13 cellular contexts compared by ENCODE assay signal in genomic region chr1:208204779-208205178, GRCh38. TPM values are rescaled to one million over a fixed set of nuclear protein-coding genes. Genes with fewer than 3 reads are reported as not detected.
DNase-seq lines count a peak whose midpoint lies in the region; ATAC-seq, FAIRE-seq and TF ChIP-seq lines count a peak whose summit lies in the region.
"Had no signal": no experiment of that assay in that cellular context is flagged by ENCODE, and none has a peak within 500 bp of the region (broad histone marks: within the 10 kb centered on the region; RNA-seq: fewer than 3 reads in every experiment).

No MANE protein-coding gene starts in this region.

- H3K27me3 Mint-ChIP-seq in activated naive CD4-positive, alpha-beta T cell treated with anti-CD3 and anti-CD28 coated beads for 36 hours (ENCODE audit: low read depth), result no peaks in the 10 kb centered on the region

- FAIRE-seq in GM12878 (lab: Jason Lieb, UNC), result no peak

- in situ Hi-C loops in GM12878 (cut with MboI), result no loop called here

- POLR2A ChIA-PET in GM12878 (lab: Charles Lee), result no interaction called here

- no peaks in the 10 kb centered on the region for H3K4me1 Mint-ChIP-seq in activated naive CD4-positive, alpha-beta T cell treated with anti-CD3 and anti-CD28 coated beads for 36 hours (ENCODE audit: low read depth)

- H3K9me3 ChIP-seq in GM12878 (replicated peaks; ENCODE audit: control insufficient read depth, insufficient read depth, low read length) (no peaks in the 10 kb centered on the region), lower lobe of right lung (no peaks in the 10 kb centered on the region), upper lobe of right lung (no peaks in the 10 kb centered on the region)
- H3K9me3 ChIP-seq: spleen had no signal

- no peaks in the 10 kb centered on the region for H3K36me3 ChIP-seq in GM12878 (ENCODE audit: control insufficient read depth in 2 of 2, insufficient read depth in 2 of 2, low read length in 1 of 2)
- peaks cover 31% of the 10 kb centered on the region for H3K36me3 ChIP-seq in lower lobe of right lung
- peaks cover 25% of the 10 kb centered on the region for H3K36me3 ChIP-seq in upper lobe of right lung
- H3K36me3 ChIP-seq: spleen had no signal

- intact Hi-C loops in GM12878 (cut with micrococcal nuclease; ENCODE audit: unreplicated experiment) (no loop called here), lower lobe of right lung (cut with DNase I) (no loop called here), upper lobe of right lung (cut with DNase I) (no loop called here)
- intact Hi-C loops in activated naive CD4-positive, alpha-beta T cell treated with anti-CD3 and anti-CD28 coated beads for 36 hours (cut with micrococcal nuclease), result no loop called here

- no peak overlapping the region for H3K4me2 ChIP-seq in GM12878 (ENCODE audit: control insufficient read depth, insufficient read depth)

- no peak overlapping the region for H3K27ac Mint-ChIP-seq in activated naive CD4-positive, alpha-beta T cell treated with anti-CD3 and anti-CD28 coated beads for 36 hours
- H3K27ac Mint-ChIP-seq: dendritic cell treated with granulocyte-macrophage colony-stimulating factor and Interleukin-4, amounts not matched to agents 40 ng/mL and 50 ng/mL, for 4 days had no signal

- H2AFZ ChIP-seq in GM12878 (ENCODE audit: control insufficient read depth, low read depth, low read length), result no peak overlapping the region

- H3K4me3 Mint-ChIP-seq in activated naive CD4-positive, alpha-beta T cell treated with anti-CD3 and anti-CD28 coated beads for 36 hours, result no peak overlapping the region
- H3K4me3 Mint-ChIP-seq: dendritic cell treated with granulocyte-macrophage colony-stimulating factor and Interleukin-4, amounts not matched to agents 40 ng/mL and 50 ng/mL, for 4 days had no signal

- H3K9ac ChIP-seq in GM12878 (ENCODE audit: control insufficient read depth, insufficient read depth, low read length), result no peak overlapping the region

- no peaks in the 10 kb centered on the region for H3K36me3 Mint-ChIP-seq in activated naive CD4-positive, alpha-beta T cell treated with anti-CD3 and anti-CD28 coated beads for 36 hours (ENCODE audit: low read depth)

- peak; percentile 23 for DNase-seq in NCI-H82 (lab: John Stamatoyannopoulos, UW)
- no peak for DNase-seq in NCI-H82 treated with DMSO at 0.1 percent for 48 hours (lab: John Stamatoyannopoulos, UW; ENCODE audit: unreplicated experiment)
- no peak for DNase-seq in GM12878 (ENCODE audit: low read depth, low spot score)
- DNase-seq in lower lobe of right lung, result no peak
- no peak for DNase-seq in upper lobe of right lung
- DNase-seq in cortex of kidney (lab: John Stamatoyannopoulos, UW), result no peak
- DNase-seq in activated naive CD4-positive, alpha-beta T cell treated with anti-CD3 and anti-CD28 coated beads for 36 hours, result no peak
- DNase-seq: activated CD4-positive, alpha-beta T cell treated with anti-CD3 and anti-CD28 coated beads, Interleukin-2, amount 50 U/mL, for 1 hour; hippocampal formation; KBM-7; spleen had no signal

- SMC1A ChIA-PET in GM12878 (lab: Charles Lee; ENCODE audit: uncharacterized antibody, unreplicated experiment), result interaction anchor here (0.7 to 2.1 kb wide), 7 partner anchors 10 to 74 kb away, joined by 3 to 9 read pairs (median 4); no protein-coding TSS in a partner anchor

- no peak for TF ChIP-seq POLR2A in GM12878 (IDR thresholded peaks at IDR 0.05; ENCODE audit: low read depth, low read length)

- RAD21 ChIA-PET in GM12878 (lab: Charles Lee; ENCODE audit: unreplicated experiment), result interaction anchor here (1.2 to 2.7 kb wide), 3 partner anchors 16 to 183 kb away, joined by 3 to 15 read pairs (median 10); no protein-coding TSS in a partner anchor

- WGBS in GM12878 (ENCODE audit: insufficient coverage, insufficient replicate concordance, low lambda C conversion rate, missing lambda C conversion rate), result 26% methylated on average over 2 of the region's 2 CpGs

- H3K4me3 ChIP-seq in GM12878 (no peak overlapping the region), lower lobe of right lung (no peak overlapping the region), upper lobe of right lung (no peak overlapping the region)
- H3K4me3 ChIP-seq: spleen had no signal

- TF ChIP-seq RAD21 in GM12878 (IDR thresholded peaks at IDR 0.05; ENCODE audit: insufficient read depth, low read depth, low read length), result no peak

- H3K4me1 ChIP-seq in GM12878 (ENCODE audit: control insufficient read depth, insufficient read depth, low read length), result no peaks in the 10 kb centered on the region
- peaks cover 93% of the 10 kb centered on the region for H3K4me1 ChIP-seq in lower lobe of right lung
- peaks cover 85% of the 10 kb centered on the region for H3K4me1 ChIP-seq in upper lobe of right lung

- no peaks in the 10 kb centered on the region for H3K79me2 ChIP-seq in GM12878 (ENCODE audit: control insufficient read depth, insufficient read depth, low read length)

- H3K27ac ChIP-seq in GM12878 (ENCODE audit: control insufficient read depth, insufficient read depth) (no peak overlapping the region), lower lobe of right lung (peak overlapping the region; percentile 82), upper lobe of right lung (peak overlapping the region; percentile 61)

- ATAC-seq in GM12878 (peak; percentile 28; the same call in 1 of the 3 replicates), lower lobe of right lung (no peak), upper lobe of right lung (no peak), GM18861 (IDR thresholded peaks at IDR 0.05; ENCODE audit: unreplicated experiment) (no peak)

- CTCF ChIA-PET in GM12878 (lab: Yijun Ruan, JAX), result interaction anchor here (0.5 to 4.6 kb wide), 7 partner anchors 11 to 183 kb away, joined by 3 to 37 read pairs (median 6); no protein-coding TSS in a partner anchor
- CTCF ChIA-PET in activated naive CD4-positive, alpha-beta T cell treated with anti-CD3 and anti-CD28 coated beads for 36 hours (lab: Charles Lee), result no interaction called here

- TF ChIP-seq CTCF in GM12878 (IDR thresholded peaks at IDR 0.05 in 2 of 3, conservative IDR thresholded peaks at IDR 0.05 in 1 of 3; ENCODE audit: control insufficient read depth in 2 of 3, extremely low read depth in 1 of 3, insufficient read depth in 1 of 3, low read depth in 3 of 3, low read length in 3 of 3), result peak in 2 of 3 experiments; percentile 31 to 32; a peak in 3 of 6 replicates
- no peak for TF ChIP-seq CTCF in lower lobe of right lung (IDR thresholded peaks at IDR 0.05)
- TF ChIP-seq CTCF in upper lobe of right lung (IDR thresholded peaks at IDR 0.05), result no peak

- no peaks in the 10 kb centered on the region for H4K20me1 ChIP-seq in GM12878 (ENCODE audit: control insufficient read depth, insufficient read depth)

- H3K9me3 Mint-ChIP-seq in activated naive CD4-positive, alpha-beta T cell treated with anti-CD3 and anti-CD28 coated beads for 36 hours, result no peaks in the 10 kb centered on the region
- H3K9me3 Mint-ChIP-seq: dendritic cell treated with granulocyte-macrophage colony-stimulating factor and Interleukin-4, amounts not matched to agents 40 ng/mL and 50 ng/mL, for 4 days had no signal

- TF ChIP-seq EP300 in GM12878 (IDR thresholded peaks at IDR 0.05; ENCODE audit: borderline replicate concordance in 1 of 2, control insufficient read depth in 1 of 2, low read depth in 2 of 2, low read length in 2 of 2), result no peak

- H3K27me3 ChIP-seq in GM12878 (replicated peaks in 1 of 2; ENCODE audit: control insufficient read depth in 2 of 2, insufficient read depth in 2 of 2, low read length in 1 of 2), result no peaks in the 10 kb centered on the region; a peak in 1 of 4 replicates
- no peaks in the 10 kb centered on the region for H3K27me3 ChIP-seq in lower lobe of right lung (ENCODE audit: low read depth)
- no peaks in the 10 kb centered on the region for H3K27me3 ChIP-seq in upper lobe of right lung
- H3K27me3 ChIP-seq: spleen had no signal

- no TSS peak for BruUV-seq in GM12878 (replicated peaks; lab: Mats Ljungman, UMichigan)

TF ChIP-seq in GM12878, 131 proteins besides CTCF, POLR2A, EP300 and RAD21:
- TF ChIP-seq SPI1 (IDR thresholded peaks at IDR 0.05; ENCODE audit: borderline replicate concordance, insufficient read depth, low read depth, low read length) (peak; percentile 24; the same call in 1 of the 2 replicates), NBN (IDR thresholded peaks at IDR 0.05) (no peak)
TF ChIP-seq in GM12878: peak in this region for 1.

RNA-seq across cellular contexts. Expression of gene PLXNA2, which starts 39.4 kb away (rescaled TPM):
- total RNA-seq in GM12878 (2013; cell fraction: nucleolus; rRNA removed), result 1.2 and 1.6 TPM in 2 replicates
- total RNA-seq in GM12878 (2014; rRNA removed), result under 0.01 and 0.06 TPM in 2 replicates
- total RNA-seq in GM12878 (2014; rRNA removed; fragmentation: Illumina TruSeq; extraction: Trizol), result not detected in 2 replicates
- 0.08 and 0.27 TPM in 2 replicates for total RNA-seq in GM12878 (2021)
- 0.04 TPM for polyA plus RNA-seq in GM12878 (2011; ENCODE audit: low read depth)
- polyA plus RNA-seq in GM12878 (2011; rRNA removed), result 0.08 and 0.14 TPM in 2 replicates
- 0.05 and 0.75 TPM in 2 replicates for polyA plus RNA-seq in GM12878 (2011; cell fraction: cytosol; rRNA removed)
- 0.29 and 0.51 TPM in 2 replicates for polyA plus RNA-seq in GM12878 (2011; cell fraction: nucleus; rRNA removed)
- polyA plus RNA-seq in GM12878 (2012), result 0.15 and 0.25 TPM in 2 replicates
- under 0.01 TPM in 1 of 2 replicates, not detected in the other for polyA plus RNA-seq in GM12878 (2014; fragmentation: Illumina TruSeq; extraction: Trizol)
- polyA plus RNA-seq in GM12878 (2014; fragmentation: Nextera tagmentation; extraction: Ambion mirVana), result not detected
- polyA plus RNA-seq in GM12878 (2014; rRNA removed), result not detected in 2 replicates
- under 1 TPM; 0.03 to 0.08 TPM for polyA plus RNA-seq in GM12878 (2016; fragmentation: Nextera tagmentation; extraction: Ambion mirVana)
- 0.51 and 0.98 TPM in 2 replicates for polyA minus RNA-seq in GM12878 (2011; rRNA and poly(A)+ RNA removed)
- not detected in 2 replicates for polyA minus RNA-seq in GM12878 (2011; cell fraction: cytosol; rRNA and poly(A)+ RNA removed)
- 0.12 and 0.67 TPM in 2 replicates for polyA minus RNA-seq in GM12878 (2011; cell fraction: nucleus; rRNA and poly(A)+ RNA removed)
- total RNA-seq in lower lobe of right lung, result 83.9 TPM
- total RNA-seq in upper lobe of right lung, result 98.5 TPM
- total RNA-seq in activated naive CD4-positive, alpha-beta T cell treated with anti-CD3 and anti-CD28 coated beads for 36 hours, result under 1 TPM; 0.26 to 0.35 TPM

Comparison
In these comparisons a context has a peak if more than half of its experiments do, and no peak if none do; other contexts are left out.
1. CTCF ChIP-seq: peak in GM12878 (2 of 3); none in lower lobe of right lung (single experiment) and upper lobe of right lung (single experiment).
2. RNA of gene PLXNA2, which starts 39.4 kb away (total RNA-seq): 98.5 TPM in upper lobe of right lung (single experiment) and 83.9 TPM in lower lobe of right lung (single experiment); 0.26 to 0.35 TPM in activated naive CD4-positive, alpha-beta T cell treated with anti-CD3 and anti-CD28 coated beads for 36 hours and under 0.01 to 1.6 TPM in GM12878; every median in the first group is over 10 times any median in the second.